17 cellular contexts compared by ENCODE assay signal in genomic region chr14:103858063-103858820, GRCh38. TPM values are rescaled to one million over a fixed set of nuclear protein-coding genes. Genes with fewer than 3 reads are reported as not detected.
DNase-seq lines count a peak whose midpoint lies in the region; FAIRE-seq and TF ChIP-seq lines count a peak whose summit lies in the region.
"Had no signal": no experiment of that assay in that cellular context is flagged by ENCODE, and none has a peak within 500 bp of the region (broad histone marks: within the 10 kb centered on the region; RNA-seq: fewer than 3 reads in every experiment).

No MANE protein-coding gene starts in this region.

- H3K27me3 Mint-ChIP-seq in glutamatergic neuron (ENCODE audit: unreplicated experiment), result no peaks in the 10 kb centered on the region
- peaks cover 9% of the 10 kb centered on the region for H3K27me3 Mint-ChIP-seq in neural progenitor cell (ENCODE audit: insufficient read depth, low read depth)

- H3K36me3 ChIP-seq in neural progenitor cell, result no peaks in the 10 kb centered on the region

- H3K27me3 ChIP-seq in neural progenitor cell, result no peaks in the 10 kb centered on the region

- no peak overlapping the region for H3K27ac ChIP-seq in neural progenitor cell

- no peak overlapping the region for H3K4me3 ChIP-seq in neural progenitor cell

- no peak for FAIRE-seq in GM12891 (lab: Jason Lieb, UNC)
- FAIRE-seq: GM18507, HTR-8/SVneo had no signal

- H3K9me3 Mint-ChIP-seq in glutamatergic neuron (ENCODE audit: unreplicated experiment) (peaks cover 7% of the 10 kb centered on the region), neural progenitor cell (no peaks in the 10 kb centered on the region)
- H3K9me3 Mint-ChIP-seq: CD8-positive, alpha-beta memory T cell had no signal

- no peaks in the 10 kb centered on the region for H3K9me3 ChIP-seq in neural progenitor cell (ENCODE audit: low read depth)

- no peaks in the 10 kb centered on the region for H3K79me2 ChIP-seq in neural progenitor cell (ENCODE audit: low read depth)

- H2AFZ ChIP-seq in neural progenitor cell (replicated peaks), result no peak overlapping the region

- TF ChIP-seq CTCF in glutamatergic neuron (IDR thresholded peaks at IDR 0.05; ENCODE audit: partially characterized antibody, unreplicated experiment) (no peak), neural progenitor cell (IDR thresholded peaks at IDR 0.05) (no peak)

- H3K36me3 Mint-ChIP-seq in glutamatergic neuron (ENCODE audit: unreplicated experiment) (no peaks in the 10 kb centered on the region), neural progenitor cell (no peaks in the 10 kb centered on the region)
- H3K36me3 Mint-ChIP-seq: CD8-positive, alpha-beta memory T cell had no signal

- H3K9ac ChIP-seq in neural progenitor cell, result no peak overlapping the region

- peaks cover 16% of the 10 kb centered on the region for H3K4me1 ChIP-seq in neural progenitor cell

- no peak for TF ChIP-seq POLR2A in GM12891 (IDR thresholded peaks at IDR 0.05; ENCODE audit: low read depth, low read length)

- H3K4me3 Mint-ChIP-seq in glutamatergic neuron (ENCODE audit: unreplicated experiment) (no peak overlapping the region), neural progenitor cell (no peak overlapping the region)
- H3K4me3 Mint-ChIP-seq: B cell; CD8-positive, alpha-beta memory T cell had no signal

- H3K27ac Mint-ChIP-seq in glutamatergic neuron (ENCODE audit: unreplicated experiment), result no peak overlapping the region
- peak overlapping the region; percentile 57 for H3K27ac Mint-ChIP-seq in neural progenitor cell
- H3K27ac Mint-ChIP-seq: B cell had no signal

- no peaks in the 10 kb centered on the region for H4K20me1 ChIP-seq in neural progenitor cell (ENCODE audit: low read depth)

- DNase-seq in AG20443 (ENCODE audit: low spot score) (peak; percentile 6), ELF-1 (ENCODE audit: low read depth, low spot score) (peak; percentile 34), glutamatergic neuron (peak; percentile 39), neural progenitor cell (ENCODE audit: low spot score) (no peak), GM12891 (ENCODE audit: insufficient read length, low spot score) (no peak), C1 segment of cervical spinal cord (lab: John Stamatoyannopoulos, UW) (no peak), amniotic stem cell (lab: John Stamatoyannopoulos, UW) (no peak)
- DNase-seq: CD8-positive, alpha-beta memory T cell; DMS 273 treated with DMSO at 0.1 percent for 48 hours; MV-4-11; NCI-H1436 treated with DMSO at 0.1 percent for 48 hours; NCI-H345; NCI-H526 treated with DMSO at 0.1 percent for 48 hours; NK-92 treated with Interleukin-12 subunit alpha and Interleukin-12 subunit beta, amount 100 ng/mL, for 24 hours had no signal

- H3K4me2 ChIP-seq in neural progenitor cell, result no peak overlapping the region

- peaks cover 29% of the 10 kb centered on the region for H3K4me1 Mint-ChIP-seq in glutamatergic neuron (ENCODE audit: low read depth, unreplicated experiment)
- H3K4me1 Mint-ChIP-seq in neural progenitor cell, result peaks cover 29% of the 10 kb centered on the region
- H3K4me1 Mint-ChIP-seq: B cell had no signal

- no peaks in the 10 kb centered on the region for H3F3A ChIP-seq in neural progenitor cell (ENCODE audit: low read depth)

TF ChIP-seq in GM12891, 5 proteins besides CTCF, POLR2A, EP300 and RAD21:
- no peak for TF ChIP-seq POU2F2 (IDR thresholded peaks at IDR 0.05; ENCODE audit: low read depth, low read length)
- no peak for TF ChIP-seq PAX5 (IDR thresholded peaks at IDR 0.05; ENCODE audit: insufficient read depth, low read length, severe bottlenecking)
- TF ChIP-seq POLR2AphosphoS5 (IDR thresholded peaks at IDR 0.05; ENCODE audit: low read depth, low read length), result no peak
- TF ChIP-seq TAF1 (IDR thresholded peaks at IDR 0.05; ENCODE audit: low read depth, low read length), result no peak
- TF ChIP-seq SPI1 (IDR thresholded peaks at IDR 0.05; ENCODE audit: low read depth, low read length), result no peak

RNA-seq across cellular contexts. Expression of gene PPP1R13B, which starts 10.9 kb away (rescaled TPM):
- total RNA-seq in glutamatergic neuron (ENCODE audit: unreplicated experiment) (24.6 TPM), neural progenitor cell (ENCODE audit: low replicate concordance) (2.4 and 2.5 TPM in 2 replicates)
- 3.6 TPM for polyA plus RNA-seq in GM12891 (2012; ENCODE audit: low read depth, missing spikeins)

Comparison
In these comparisons a context has a peak if more than half of its experiments do, and no peak if none do; other contexts are left out.
1. DNase-seq: peak in AG20443 (single experiment), ELF-1 (single experiment) and glutamatergic neuron (single experiment); none in neural progenitor cell (single experiment), GM12891 (single experiment), C1 segment of cervical spinal cord (0 of 14) and amniotic stem cell (single experiment).